Comparison of ENCODE assay signal across 1 cellular context in genomic region chr2:218448934-218449333, GRCh38.
TF ChIP-seq lines count a peak whose summit lies in the region.

No MANE protein-coding gene starts in this region.

TF ChIP-seq in GM23338, 12 proteins besides CTCF, POLR2A, EP300 and RAD21 (continued from another document):
- no peak for TF ChIP-seq STAT1 (IDR thresholded peaks at IDR 0.05; ENCODE audit: unreplicated experiment)
- no peak for TF ChIP-seq EZH2phosphoT487 (IDR thresholded peaks at IDR 0.05; ENCODE audit: unreplicated experiment)
- TF ChIP-seq REST (IDR thresholded peaks at IDR 0.05; ENCODE audit: unreplicated experiment) = no peak
- no peak for TF ChIP-seq NANOG (IDR thresholded peaks at IDR 0.05; ENCODE audit: borderline replicate concordance)
- TF ChIP-seq ZNF462 (CRISPR knock-in tag; IDR thresholded peaks at IDR 0.05) = no peak
